ENCODE assay signal across 6 cellular contexts in genomic region chr18:260547-260946, GRCh38.
"Had no signal": no experiment of that assay in that cellular context is flagged by ENCODE, and none has a peak within 500 bp of the region (broad histone marks: within the 10 kb centered on the region; RNA-seq: fewer than 3 reads in every experiment).

No MANE protein-coding gene starts in this region.

- H3K27ac ChIP-seq: HL-60 had no signal

- DNase-seq: H9, HCEC 1CT, KG1 had no signal

- H3K4me2 ChIP-seq: GM23338 had no signal

- ATAC-seq: GM23338, HepG2 had no signal

- H3K4me3 ChIP-seq: GM23338 had no signal

- H2AFZ ChIP-seq: GM23338 had no signal
